ENCODE assay signal across 8 cellular contexts in genomic region chr10:4849555-4850242, GRCh38. TPM values are rescaled to one million over a fixed set of nuclear protein-coding genes. Genes with fewer than 3 reads are reported as not detected.
A peak's percentile ranks its signal among the peaks of the same experiment; 100 is the strongest.
DNase-seq lines count a peak whose midpoint lies in the region; ATAC-seq and TF ChIP-seq lines count a peak whose summit lies in the region.

No MANE protein-coding gene starts in this region.

- peak; percentile 32 for TF ChIP-seq POLR2A in ovary (IDR thresholded peaks at IDR 0.05)

- TF ChIP-seq CTCF in GM10248 (IDR thresholded peaks at IDR 0.05; ENCODE audit: control extremely low read depth, extremely low read depth, low read depth, missing control alignments) (peak; percentile 100), ovary (IDR thresholded peaks at IDR 0.05) (peak; percentile 87 to 99 (median 99)), tibial artery (IDR thresholded peaks at IDR 0.05) (peak; percentile 95 to 100)

- intact Hi-C loops in ovary (cut with DNase I) = loop anchor here in 3 of 4 donors (5.0 to 10.0 kb wide), 5 partner anchors 243 to 583 kb away; partner anchors contain the start of gene AKR1C3 (in 1 of the 3)
- intact Hi-C loops in tibial artery (cut with DNase I; ENCODE audit: low total_unique reads) = loop anchor here (5.0 kb wide), 3 partner anchors 93 to 433 kb away; no protein-coding TSS in a partner anchor

- no peak for TF ChIP-seq EP300 in ovary (IDR thresholded peaks at IDR 0.05)

- H3K27ac ChIP-seq in SJCRH30 = peak overlapping the region; percentile 99
- H3K27ac ChIP-seq in ovary = no peak overlapping the region
- peak overlapping the region; percentile 44 to 50 for H3K27ac ChIP-seq in tibial artery

- H3K27me3 ChIP-seq in SJCRH30 = no peaks in the 10 kb centered on the region
- H3K27me3 ChIP-seq in ovary = no peaks in the 10 kb centered on the region
- no peaks in the 10 kb centered on the region for H3K27me3 ChIP-seq in tibial artery

- H3K36me3 ChIP-seq in SJCRH30 (no peaks in the 10 kb centered on the region), ovary (no peaks in the 10 kb centered on the region), tibial artery (no peaks in the 10 kb centered on the region)

- H3K9me3 ChIP-seq in SJCRH30 (replicated peaks) (no peaks in the 10 kb centered on the region), ovary (no peaks in the 10 kb centered on the region), tibial artery (no peaks in the 10 kb centered on the region)

- DNase-seq in GM10248 (ENCODE audit: extremely low spot score) (peak; percentile 65), NAMALWA (ENCODE audit: low spot score) (peak; percentile 91), SJCRH30 (peak; percentile 84 to 94), activated gamma-delta T cell (lab: John Stamatoyannopoulos, UW) (peak; percentile 23), germinal center (ENCODE audit: low spot score) (peak; percentile 61), ovary (peak; percentile 86 to 94 (median 93)), tibial artery (peak; percentile 90 to 93)

- POLR2A ChIA-PET in GM10248 (lab: Yijun Ruan, JAX) = no interaction called here

- H3K4me1 ChIP-seq in SJCRH30 (peaks cover 36% of the 10 kb centered on the region), ovary (ENCODE audit: insufficient read depth) (peaks cover 1% of the 10 kb centered on the region), tibial artery (peaks cover 0 to 34% (median 18%) of the 10 kb centered on the region in 4 donors)

- H3K4me3 ChIP-seq in SJCRH30 (peak overlapping the region; percentile 39), ovary (no peak overlapping the region), tibial artery (no peak overlapping the region)

- CTCF ChIA-PET in GM10248 (lab: Yijun Ruan, JAX) = interaction anchor here (0.9 to 6.7 kb wide), 38 partner anchors 8 to 772 kb away, joined by 3 to 112 read pairs (median 4); no protein-coding TSS in a partner anchor

- 5 to 7% (median 6%) methylated on average over 12 of the region's 12 CpGs for WGBS in ovary, 3 donors

- ATAC-seq in HG02571 (IDR thresholded peaks at IDR 0.05; ENCODE audit: unreplicated experiment) = peak; percentile 76

RNA-seq across cellular contexts. Expression of gene AKR1E2, which starts 23.7 kb away (rescaled TPM):
- total RNA-seq in SJCRH30 (2014; rRNA removed; shearing (Covaris generic)) = not detected in 2 replicates
- 1 to 10 TPM; 2.3 to 8.1 (median 4.5) TPM for total RNA-seq in ovary
- 1 to 10 TPM; 1.3 to 2.2 TPM for polyA plus RNA-seq in ovary

Comparison
In these comparisons a context has a peak if more than half of its experiments do, and no peak if none do; other contexts are left out.
1. DNase-seq: peak in every context shown above with its lines; median percentile 93 in ovary; 92 in tibial artery; 91 in NAMALWA; 89 in SJCRH30; 65 in GM10248; 61 in germinal center; 23 in activated gamma-delta T cell.
2. H3K27ac ChIP-seq: peak in SJCRH30 (single experiment) and tibial artery (2 of 2); none in ovary (0 of 2).
3. Peak in every context shown above with its lines, with median percentiles within 50 percentile points of each other: CTCF ChIP-seq.